ENCODE assay signal across 16 cellular contexts in genomic region chr12:101619868-101620761, GRCh38. TPM values are rescaled to one million over a fixed set of nuclear protein-coding genes. Genes with fewer than 3 reads are reported as not detected.
A peak's percentile ranks its signal among the peaks of the same experiment; 100 is the strongest.
DNase-seq lines count a peak whose midpoint lies in the region; ATAC-seq and TF ChIP-seq lines count a peak whose summit lies in the region.
"Had no signal": no experiment of that assay in that cellular context is flagged by ENCODE, and none has a peak within 500 bp of the region (broad histone marks: within the 10 kb centered on the region; RNA-seq: fewer than 3 reads in every experiment).

No MANE protein-coding gene starts in this region.

- peak overlapping the region; percentile 32 for H3K4me2 ChIP-seq in OCI-LY1 (ENCODE audit: low read length)

- peak overlapping the region; percentile 2; the same call in 1 of the 2 replicates for H2AFZ ChIP-seq in OCI-LY1 (ENCODE audit: low read length)

- H3K79me2 ChIP-seq in OCI-LY1 (ENCODE audit: insufficient read depth, low read length) = no peaks in the 10 kb centered on the region

- no peaks in the 10 kb centered on the region for H4K20me1 ChIP-seq in OCI-LY1 (ENCODE audit: insufficient read depth, low read length)

- TF ChIP-seq POLR2A in gastroesophageal sphincter (IDR thresholded peaks at IDR 0.05) (no peak), esophagus muscularis mucosa (IDR thresholded peaks at IDR 0.05; ENCODE audit: low read depth) (no peak)

- no peaks in the 10 kb centered on the region for H3F3A ChIP-seq in OCI-LY1 (ENCODE audit: insufficient read depth, low read length)

- H3K36me3 ChIP-seq in OCI-LY1 (ENCODE audit: insufficient read depth, low read length) (no peaks in the 10 kb centered on the region), gastroesophageal sphincter (no peaks in the 10 kb centered on the region), esophagus muscularis mucosa (no peaks in the 10 kb centered on the region)
- H3K36me3 ChIP-seq: cardiac muscle cell, left lung, SJCRH30 had no signal

- DNase-seq in COR-L47 (lab: John Stamatoyannopoulos, UW) (peak; percentile 78), NCI-H1105 treated with DMSO at 0.1 percent for 48 hours (lab: John Stamatoyannopoulos, UW) (peak; percentile 40), pons (ENCODE audit: low spot score) (peak; percentile 9), esophagus muscularis mucosa (ENCODE audit: extremely low spot score) (no peak), SIG-M5 treated with dmso at 0.1 percent for 504 hours (lab: John Stamatoyannopoulos, UW; ENCODE audit: unreplicated experiment) (no peak)
- DNase-seq: activated CD4-positive, alpha-beta T cell treated with anti-CD3 and anti-CD28 coated beads for 4 hours; activated naive CD8-positive, alpha-beta T cell treated with anti-CD3 and anti-CD28 coated beads, Interleukin-2, amount 10 ng/mL, durations not matched to agents 7 days and 5 days; left lung; NCI-H1436; posterior cingulate gyrus; SJCRH30; T1000 had no signal

- TF ChIP-seq EP300 in gastroesophageal sphincter (IDR thresholded peaks at IDR 0.05) = no peak
- no peak for TF ChIP-seq EP300 in esophagus muscularis mucosa (IDR thresholded peaks at IDR 0.05)

- H3K9ac ChIP-seq in OCI-LY1 (ENCODE audit: low read length) = peak overlapping the region; percentile 19; the same call in 1 of the 2 replicates

- H3K4me1 ChIP-seq in OCI-LY1 (ENCODE audit: insufficient read depth, low read length, severe bottlenecking) (peaks cover 68% of the 10 kb centered on the region), gastroesophageal sphincter (peaks cover 0 to 27% (median 0%) of the 10 kb centered on the region in 3 donors), esophagus muscularis mucosa (peaks cover 12 to 19% (median 12%) of the 10 kb centered on the region in 4 donors)
- H3K4me1 ChIP-seq: SJCRH30 had no signal

- 51 to 61% methylated on average over 6 of the region's 6 CpGs for WGBS in gastroesophageal sphincter (ENCODE audit: low coverage in 1 of 2), 2 donors
- 48% methylated on average over 6 of the region's 6 CpGs for WGBS in esophagus muscularis mucosa

- H3K27ac ChIP-seq in OCI-LY1 (ENCODE audit: low read depth, low read length, poor library complexity, severe bottlenecking) = peak overlapping the region; percentile 56
- no peak overlapping the region for H3K27ac ChIP-seq in gastroesophageal sphincter
- H3K27ac ChIP-seq in esophagus muscularis mucosa (replicated peaks in 1 of 4) = no peak overlapping the region
- H3K27ac ChIP-seq: cardiac muscle cell, left lung, SJCRH30 had no signal

- H3K27me3 ChIP-seq in OCI-LY1 (ENCODE audit: insufficient read depth, low read length) (no peaks in the 10 kb centered on the region), gastroesophageal sphincter (peaks cover 3% of the 10 kb centered on the region), esophagus muscularis mucosa (no peaks in the 10 kb centered on the region)
- H3K27me3 ChIP-seq: left lung, SJCRH30 had no signal

- no peaks in the 10 kb centered on the region for H3K9me2 ChIP-seq in OCI-LY1 (ENCODE audit: low read depth, low read length)

- no peak overlapping the region for H3K4me3 ChIP-seq in OCI-LY1 (ENCODE audit: low read depth, low read length, poor library complexity, severe bottlenecking)
- H3K4me3 ChIP-seq in gastroesophageal sphincter = no peak overlapping the region
- no peak overlapping the region for H3K4me3 ChIP-seq in esophagus muscularis mucosa
- H3K4me3 ChIP-seq: cardiac muscle cell, left lung, SJCRH30 had no signal

- intact Hi-C loops in esophagus muscularis mucosa (cut with DNase I) = no loop called here

- TF ChIP-seq CTCF in OCI-LY1 (IDR thresholded peaks at IDR 0.05; ENCODE audit: low read length) (no peak), gastroesophageal sphincter (IDR thresholded peaks at IDR 0.05) (no peak), esophagus muscularis mucosa (IDR thresholded peaks at IDR 0.05) (no peak)

- no peaks in the 10 kb centered on the region for H3K9me3 ChIP-seq in OCI-LY1 (ENCODE audit: low read length)
- H3K9me3 ChIP-seq in gastroesophageal sphincter = no peaks in the 10 kb centered on the region
- no peaks in the 10 kb centered on the region for H3K9me3 ChIP-seq in esophagus muscularis mucosa
- H3K9me3 ChIP-seq: left lung, SJCRH30 had no signal

- ATAC-seq in gastroesophageal sphincter = no peak
- no peak for ATAC-seq in GM21447 (IDR thresholded peaks at IDR 0.05; ENCODE audit: unreplicated experiment)
- ATAC-seq: left lung had no signal

RNA-seq across cellular contexts. Expression of gene MYBPC1, which starts 25.3 kb away (rescaled TPM):
- total RNA-seq in gastroesophageal sphincter = under 1 TPM in 1 of 4 donors, not detected in 3; 0.15 TPM
- total RNA-seq in esophagus muscularis mucosa = under 1 TPM in 2 of 4 donors, not detected in 2; 0.13 to 0.17 TPM
- total RNA-seq: activated naive CD8-positive, alpha-beta T cell treated with anti-CD3 and anti-CD28 coated beads, Interleukin-2, amount 10 ng/mL, durations not matched to agents 7 days and 5 days; cardiac muscle cell; SJCRH30 had no signal

Comparison
In these comparisons a context has a peak if more than half of its experiments do, and no peak if none do; other contexts are left out.
1. DNase-seq: peak in COR-L47 (single experiment), NCI-H1105 treated with DMSO at 0.1 percent for 48 hours (single experiment) and pons (single experiment); none in esophagus muscularis mucosa (single experiment) and SIG-M5 treated with dmso at 0.1 percent for 504 hours (single experiment).